In genomic region chr12:127162902-127163301, GRCh38 we compare ENCODE assay signal across 10 cellular contexts.
A peak's percentile ranks its signal among the peaks of the same experiment; 100 is the strongest.
DNase-seq lines count a peak whose midpoint lies in the region; ATAC-seq, FAIRE-seq and TF ChIP-seq lines count a peak whose summit lies in the region.
"Had no signal": no experiment of that assay in that cellular context is flagged by ENCODE, and none has a peak within 500 bp of the region (broad histone marks: within the 10 kb centered on the region; RNA-seq: fewer than 3 reads in every experiment).

No MANE protein-coding gene starts in this region.

- no peaks in the 10 kb centered on the region for H4K20me1 ChIP-seq in smooth muscle cell (ENCODE audit: low read depth)

- no peak overlapping the region for H2AFZ ChIP-seq in smooth muscle cell (ENCODE audit: low read depth)

- H3K4me1 ChIP-seq in smooth muscle cell (ENCODE audit: low read depth) = peaks cover 6% of the 10 kb centered on the region

- peak; percentile 33 to 41 for DNase-seq in activated T-cell treated with anti-CD3 and anti-CD28 coated beads, Interleukin-2, amount 50 U/mL, for 48 hours
- DNase-seq in myocyte (ENCODE audit: low read depth) = peak; percentile 39
- no peak for DNase-seq in smooth muscle cell (lab: John Stamatoyannopoulos, UW; ENCODE audit: unreplicated experiment)
- no peak for DNase-seq in GM12892 (ENCODE audit: insufficient read length)
- DNase-seq in GM19239 (ENCODE audit: insufficient read length, low spot score) = no peak
- DNase-seq in erythroblast (lab: John Stamatoyannopoulos, UW) = no peak
- DNase-seq: heart right ventricle had no signal

- ATAC-seq in GM19043 (IDR thresholded peaks at IDR 0.05; ENCODE audit: low read depth, unreplicated experiment) (peak; percentile 80), HG03457 (IDR thresholded peaks at IDR 0.05; ENCODE audit: unreplicated experiment) (peak; percentile 73)

- no peak overlapping the region for H3K9ac ChIP-seq in smooth muscle cell (ENCODE audit: low read depth)
- H3K9ac ChIP-seq: KMS-11 had no signal

- H3K27me3 ChIP-seq in smooth muscle cell (ENCODE audit: low read depth) = no peaks in the 10 kb centered on the region

- H3K4me3 ChIP-seq in smooth muscle cell = no peak overlapping the region
- H3K4me3 ChIP-seq: heart right ventricle had no signal

- H3K79me2 ChIP-seq in smooth muscle cell (ENCODE audit: low read depth) = no peaks in the 10 kb centered on the region

- no peak overlapping the region for H3K4me2 ChIP-seq in smooth muscle cell
- H3K4me2 ChIP-seq: KMS-11 had no signal

- WGBS in smooth muscle cell (ENCODE audit: low lambda C conversion rate) = 0% methylated on average over 1 of the region's 1 CpG

- H3F3A ChIP-seq in smooth muscle cell (ENCODE audit: low read depth) = peaks cover 5% of the 10 kb centered on the region

- no peak overlapping the region for H3K27ac ChIP-seq in smooth muscle cell (ENCODE audit: low read depth)
- H3K27ac ChIP-seq: KMS-11 had no signal

- FAIRE-seq in GM12892 (lab: Jason Lieb, UNC) (no peak), GM19239 (lab: Jason Lieb, UNC) (no peak)

- TF ChIP-seq POLR2A in GM12892 (IDR thresholded peaks at IDR 0.05; ENCODE audit: low read depth, low read length) (no peak), erythroblast (IDR thresholded peaks at IDR 0.05; ENCODE audit: low read length) (no peak)

- H3K9me3 ChIP-seq in smooth muscle cell (replicated peaks; ENCODE audit: low read depth) = no peaks in the 10 kb centered on the region

- H3K36me3 ChIP-seq in smooth muscle cell (ENCODE audit: low read depth) = no peaks in the 10 kb centered on the region
- H3K36me3 ChIP-seq: heart right ventricle had no signal

- no peak for TF ChIP-seq CTCF in smooth muscle cell (IDR thresholded peaks at IDR 0.05; ENCODE audit: borderline replicate concordance, insufficient read depth, poor library complexity, severe bottlenecking)

Comparison
In these comparisons a context has a peak if more than half of its experiments do, and no peak if none do; other contexts are left out.
1. DNase-seq: peak in activated T-cell treated with anti-CD3 and anti-CD28 coated beads, Interleukin-2, amount 50 U/mL, for 48 hours (2 of 2) and myocyte (single experiment); none in smooth muscle cell (single experiment), GM12892 (single experiment), GM19239 (single experiment) and erythroblast (0 of 2).